22 cellular contexts compared by ENCODE assay signal in the genomic region with DNA sequence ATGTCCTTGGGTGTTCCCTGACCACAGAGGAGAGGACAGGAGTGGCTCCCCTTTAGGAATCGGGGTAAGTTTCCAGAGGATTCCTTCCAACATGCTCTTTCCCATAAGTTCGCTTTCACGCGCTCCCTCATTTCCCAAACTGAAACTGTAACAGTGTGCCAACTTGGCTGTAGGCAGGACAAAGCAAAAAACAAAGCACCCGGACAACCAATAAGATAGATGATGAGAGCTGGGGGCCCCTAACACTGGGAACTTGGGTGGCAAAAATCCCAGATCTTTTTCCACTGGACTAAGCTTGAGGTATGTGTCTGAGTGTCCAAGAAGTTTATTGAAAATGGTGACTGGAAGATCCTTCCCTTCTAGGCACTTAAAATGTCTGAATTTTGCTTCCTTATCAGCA.
DNase-seq lines count a peak whose midpoint lies in the region; ATAC-seq, FAIRE-seq and TF ChIP-seq lines count a peak whose summit lies in the region.
"Had no signal": no experiment of that assay in that cellular context is flagged by ENCODE, and none has a peak within 500 bp of the region (broad histone marks: within the 10 kb centered on the region; RNA-seq: fewer than 3 reads in every experiment).

No MANE protein-coding gene starts in this region.

- no peak overlapping the region for H3K4me2 ChIP-seq in astrocyte (ENCODE audit: low read length)
- H3K4me2 ChIP-seq: A549; BLaER1 treated with 17β-estradiol and CSF1 and Interleukin-3, amounts not matched to agents 10 nM and 100 nM had no signal

- ATAC-seq in heart left ventricle (peak in 3 of 4 donors; percentile 9 to 65 (median 19)), right cardiac atrium (no peak)
- ATAC-seq: A549; CD8-positive, alpha-beta T cell had no signal

- H3K79me2 ChIP-seq in astrocyte (ENCODE audit: insufficient read depth, low read length) = no peaks in the 10 kb centered on the region

- no peaks in the 10 kb centered on the region for H3K4me1 Mint-ChIP-seq in astrocyte (ENCODE audit: low read depth, unreplicated experiment)
- H3K4me1 Mint-ChIP-seq in immature natural killer cell = no peaks in the 10 kb centered on the region
- H3K4me1 Mint-ChIP-seq: B cell had no signal

- H3K27ac Mint-ChIP-seq in astrocyte (ENCODE audit: unreplicated experiment) (no peak overlapping the region), immature natural killer cell (no peak overlapping the region)
- H3K27ac Mint-ChIP-seq: B cell; CD4-positive, alpha-beta T cell; CD8-positive, alpha-beta T cell had no signal

- H3K27me3 ChIP-seq in heart left ventricle (no peaks in the 10 kb centered on the region), right cardiac atrium (ENCODE audit: control insufficient read depth, insufficient read depth) (peaks cover 2% of the 10 kb centered on the region), astrocyte (ENCODE audit: insufficient read depth, low read length) (no peaks in the 10 kb centered on the region), esophagus muscularis mucosa (no peaks in the 10 kb centered on the region)
- H3K27me3 ChIP-seq: BLaER1 treated with 17β-estradiol and CSF1 and Interleukin-3, amounts not matched to agents 10 nM and 100 nM had no signal

- H3K27ac ChIP-seq in heart left ventricle (no peak overlapping the region), right cardiac atrium (ENCODE audit: low read length) (no peak overlapping the region), astrocyte (ENCODE audit: low read depth, low read length) (no peak overlapping the region), esophagus muscularis mucosa (replicated peaks in 1 of 4) (no peak overlapping the region)
- H3K27ac ChIP-seq: 22Rv1; A549; BLaER1 treated with 17β-estradiol and CSF1 and Interleukin-3, amounts not matched to agents 10 nM and 100 nM; C4-2B had no signal

- intact Hi-C loops in heart left ventricle (cut with DNase I) = no loop called here
- intact Hi-C loops in right cardiac atrium (cut with DNase I) = no loop called here
- intact Hi-C loops in esophagus muscularis mucosa (cut with DNase I) = no loop called here

- H3K9me3 ChIP-seq in heart left ventricle (peaks cover 0 to 6% (median 0%) of the 10 kb centered on the region in 12 donors), right cardiac atrium (ENCODE audit: control insufficient read depth, low read length) (no peaks in the 10 kb centered on the region), astrocyte (ENCODE audit: insufficient read depth, low read depth, low read length) (no peaks in the 10 kb centered on the region), esophagus muscularis mucosa (peaks cover 0 to under 1% (median 0%) of the 10 kb centered on the region in 4 donors)
- H3K9me3 ChIP-seq: BLaER1 treated with 17β-estradiol and CSF1 and Interleukin-3, amounts not matched to agents 10 nM and 100 nM; Caco-2 had no signal

- H3K4me3 Mint-ChIP-seq in astrocyte (ENCODE audit: unreplicated experiment) (no peak overlapping the region), immature natural killer cell (no peak overlapping the region)
- H3K4me3 Mint-ChIP-seq: B cell; CD4-positive, alpha-beta T cell; CD8-positive, alpha-beta T cell had no signal

- H3K9ac ChIP-seq in astrocyte (ENCODE audit: low read length) = no peak overlapping the region
- H3K9ac ChIP-seq: BLaER1 treated with 17β-estradiol and CSF1 and Interleukin-3, amounts not matched to agents 10 nM and 100 nM had no signal

- no peak for TF ChIP-seq CTCF in heart left ventricle (IDR thresholded peaks at IDR 0.05)
- TF ChIP-seq CTCF in astrocyte (IDR thresholded peaks at IDR 0.05; ENCODE audit: insufficient read depth, low read depth, low read length) = no peak
- no peak for TF ChIP-seq CTCF in esophagus muscularis mucosa (IDR thresholded peaks at IDR 0.05)

- H3K4me3 ChIP-seq in heart left ventricle (no peak overlapping the region), right cardiac atrium (ENCODE audit: low read length) (no peak overlapping the region), astrocyte (ENCODE audit: insufficient read depth, low read depth, low read length) (no peak overlapping the region), esophagus muscularis mucosa (no peak overlapping the region)
- H3K4me3 ChIP-seq: A549; BLaER1 treated with 17β-estradiol and CSF1 and Interleukin-3, amounts not matched to agents 10 nM and 100 nM had no signal

- no peaks in the 10 kb centered on the region for H3K36me3 ChIP-seq in heart left ventricle
- H3K36me3 ChIP-seq in astrocyte (ENCODE audit: insufficient read depth, low read length) = no peaks in the 10 kb centered on the region
- H3K36me3 ChIP-seq in esophagus muscularis mucosa = no peaks in the 10 kb centered on the region
- H3K36me3 ChIP-seq: BLaER1 treated with 17β-estradiol and CSF1 and Interleukin-3, amounts not matched to agents 10 nM and 100 nM had no signal

- FAIRE-seq in astrocyte (lab: Jason Lieb, UNC) = no peak
- FAIRE-seq: A549, D721Med, G401.6, GM12891, GM19239 had no signal

- H4K20me1 ChIP-seq in astrocyte (ENCODE audit: insufficient read depth, low read length) = no peaks in the 10 kb centered on the region
- H4K20me1 ChIP-seq: BLaER1 treated with 17β-estradiol and CSF1 and Interleukin-3, amounts not matched to agents 10 nM and 100 nM had no signal

- H3K27me3 Mint-ChIP-seq in astrocyte (ENCODE audit: low read depth, unreplicated experiment) (peaks cover 4% of the 10 kb centered on the region), immature natural killer cell (ENCODE audit: low read depth in 3 of 3) (peaks cover 2 to 9% (median 3%) of the 10 kb centered on the region in 3 donors)
- H3K27me3 Mint-ChIP-seq: B cell had no signal

- H3K4me1 ChIP-seq in heart left ventricle (no peaks in the 10 kb centered on the region), right cardiac atrium (ENCODE audit: control insufficient read depth, insufficient read depth, low read length) (no peaks in the 10 kb centered on the region), astrocyte (ENCODE audit: insufficient read depth, low read length) (no peaks in the 10 kb centered on the region), esophagus muscularis mucosa (no peaks in the 10 kb centered on the region)
- H3K4me1 ChIP-seq: BLaER1 treated with 17β-estradiol and CSF1 and Interleukin-3, amounts not matched to agents 10 nM and 100 nM; Caco-2 had no signal

- H2AFZ ChIP-seq in astrocyte (ENCODE audit: low read depth, low read length) = no peak overlapping the region

- no peaks in the 10 kb centered on the region for H3K36me3 Mint-ChIP-seq in astrocyte (ENCODE audit: low read depth, unreplicated experiment)
- no peaks in the 10 kb centered on the region for H3K36me3 Mint-ChIP-seq in immature natural killer cell
- H3K36me3 Mint-ChIP-seq: CD8-positive, alpha-beta T cell had no signal

- TF ChIP-seq POLR2A in heart left ventricle (IDR thresholded peaks at IDR 0.05) = no peak
- no peak for TF ChIP-seq POLR2A in esophagus muscularis mucosa (IDR thresholded peaks at IDR 0.05; ENCODE audit: low read depth)

- H3K9me3 Mint-ChIP-seq in astrocyte (ENCODE audit: unreplicated experiment) = peaks cover 9% of the 10 kb centered on the region
- H3K9me3 Mint-ChIP-seq in immature natural killer cell = peaks cover 0 to 1% (median 0%) of the 10 kb centered on the region in 6 donors
- H3K9me3 Mint-ChIP-seq: CD4-positive, alpha-beta T cell; CD8-positive, alpha-beta T cell had no signal

- WGBS in heart left ventricle, 4 donors = 80 to 90% (median 85%) methylated on average over 5 of the region's 5 CpGs
- WGBS in right cardiac atrium = 89% methylated on average over 5 of the region's 5 CpGs
- 88% methylated on average over 5 of the region's 5 CpGs for WGBS in esophagus muscularis mucosa

- no peak for TF ChIP-seq EP300 in esophagus muscularis mucosa (IDR thresholded peaks at IDR 0.05)

- peak in 1 of 5 donors; percentile 26 for DNase-seq in heart left ventricle
- no peak for DNase-seq in right cardiac atrium
- peak; percentile 38 for DNase-seq in astrocyte (ENCODE audit: low read depth)
- peak; percentile 62 for DNase-seq in esophagus muscularis mucosa (ENCODE audit: extremely low spot score)
- DNase-seq in stimulated activated CD4-positive, alpha-beta T cell treated with anti-CD3 and anti-CD28 coated beads, Interleukin-12 subunit alpha, Interleukin-12 subunit beta, amount 100 ng/mL, for 4 hours = no peak
- no peak for DNase-seq in immature natural killer cell
- DNase-seq: AML-193; Caco-2; Calu3; CD4-positive, alpha-beta T cell; CD8-positive, alpha-beta T cell; DMS79 treated with DMSO at 0.1 percent for 48 hours; GF-D8 had no signal

Comparison
In these comparisons a context has a peak if more than half of its experiments do, and no peak if none do; other contexts are left out.
1. ATAC-seq: peak in heart left ventricle (3 of 4); none in right cardiac atrium (0 of 2).
2. DNase-seq: peak in astrocyte (single experiment) and esophagus muscularis mucosa (single experiment); none in right cardiac atrium (0 of 3), stimulated activated CD4-positive, alpha-beta T cell treated with anti-CD3 and anti-CD28 coated beads, Interleukin-12 subunit alpha, Interleukin-12 subunit beta, amount 100 ng/mL, for 4 hours (single experiment) and immature natural killer cell (0 of 3).